In genomic region chr14:64601571-64601970, GRCh38 we compare ENCODE assay signal across 17 cellular contexts. TPM values are rescaled to one million over a fixed set of nuclear protein-coding genes. Genes with fewer than 3 reads are reported as not detected.
DNase-seq lines count a peak whose midpoint lies in the region; ATAC-seq and TF ChIP-seq lines count a peak whose summit lies in the region.
"Had no signal": no experiment of that assay in that cellular context is flagged by ENCODE, and none has a peak within 500 bp of the region (broad histone marks: within the 10 kb centered on the region; RNA-seq: fewer than 3 reads in every experiment).

No MANE protein-coding gene starts in this region.

- no peaks in the 10 kb centered on the region for H3K9me1 ChIP-seq in IMR-90 (ENCODE audit: insufficient read depth, low read length)

- H3K79me1 ChIP-seq in IMR-90 (ENCODE audit: low read depth in 1 of 2, low read length in 2 of 2), result no peaks in the 10 kb centered on the region

- TF ChIP-seq CTCF in AG04449 (IDR thresholded peaks at IDR 0.05; ENCODE audit: insufficient read depth, low read length, missing control alignments) (no peak), IMR-90 (conservative IDR thresholded peaks at IDR 0.05; ENCODE audit: low read depth, low read length) (no peak), coronary artery (IDR thresholded peaks at IDR 0.05) (no peak), psoas muscle (IDR thresholded peaks at IDR 0.05) (no peak), uterus (IDR thresholded peaks at IDR 0.05) (no peak)

- H2AK5ac ChIP-seq in IMR-90 (ENCODE audit: low read depth, low read length), result no peak overlapping the region

- H4K91ac ChIP-seq in IMR-90 (ENCODE audit: insufficient read depth, low read depth, low read length), result no peak overlapping the region

- CTCF ChIA-PET in AG04449 (lab: Yijun Ruan, JAX) (interaction anchor here (0.9 to 1.1 kb wide), 2 partner anchors 12 to 60 kb away, joined by 3 read pairs; no protein-coding TSS in a partner anchor), IMR-90 (lab: Yijun Ruan, JAX) (no interaction called here)

- H2BK120ac ChIP-seq in IMR-90 (ENCODE audit: low read depth, low read length), result no peak overlapping the region

- H3K4me3 ChIP-seq in AG04449 (ENCODE audit: low read depth, low read length) (peak overlapping the region; percentile 29), IMR-90 (ENCODE audit: insufficient read depth, low read depth, low read length) (no peak overlapping the region), coronary artery (peak overlapping the region; percentile 60), psoas muscle (peak overlapping the region; percentile 50), uterus (peak overlapping the region in 1 of 2 donors; percentile 16)
- H3K4me3 ChIP-seq: BLaER1, MG63 had no signal

- in situ Hi-C loops in IMR-90 (cut with MboI; ENCODE audit: low sequenced_read_pairs), result no loop called here

- no peak overlapping the region for H3K18ac ChIP-seq in IMR-90 (ENCODE audit: low read depth, low read length)

- H2BK15ac ChIP-seq in IMR-90 (ENCODE audit: low read depth, low read length), result no peak overlapping the region

- no peak overlapping the region for H3K27ac ChIP-seq in IMR-90 (ENCODE audit: insufficient read depth, low read length)
- no peak overlapping the region for H3K27ac ChIP-seq in coronary artery
- H3K27ac ChIP-seq in psoas muscle, result no peak overlapping the region
- no peak overlapping the region for H3K27ac ChIP-seq in uterus
- H3K27ac ChIP-seq: BLaER1, KMS-11 had no signal

- no peak overlapping the region for H2BK5ac ChIP-seq in IMR-90 (ENCODE audit: low read depth, low read length, poor library complexity, severe bottlenecking)

- H3K23ac ChIP-seq in IMR-90 (ENCODE audit: low read depth, low read length), result no peak overlapping the region

- no peaks in the 10 kb centered on the region for H4K20me1 ChIP-seq in IMR-90 (ENCODE audit: insufficient read depth, low read length)
- H4K20me1 ChIP-seq: BLaER1 had no signal

- dilution Hi-C loops in IMR-90 (cut with HindIII; ENCODE audit: low sequenced_read_pairs, unreplicated experiment), result no loop called here

- no peak for DNase-seq in AG04449 (ENCODE audit: low read depth, low spot score)
- no peak for DNase-seq in IMR-90
- no peak for DNase-seq in coronary artery (ENCODE audit: low spot score)
- no peak for DNase-seq in psoas muscle
- DNase-seq in germinal center (ENCODE audit: low spot score), result no peak
- DNase-seq in uterus, result no peak
- DNase-seq in NCI-H1694 (lab: John Stamatoyannopoulos, UW), result no peak
- DNase-seq: CD8-positive, alpha-beta memory T cell; DND-41; GF-D8; HFFc6; MG63; NCI-H1092 treated with DMSO at 0.1 percent for 48 hours; NCI-H187; NCI-H69 had no signal

- POLR2A ChIA-PET in AG04449 (lab: Yijun Ruan, JAX), result no interaction called here
- POLR2A ChIA-PET in IMR-90 (lab: Charles Lee; ENCODE audit: unreplicated experiment), result no interaction called here

- TF ChIP-seq POLR2A in IMR-90 (IDR thresholded peaks at IDR 0.05; ENCODE audit: low read depth, low read length), result no peak
- TF ChIP-seq POLR2A in uterus (IDR thresholded peaks at IDR 0.05), result no peak

- ATAC-seq in IMR-90 (ENCODE audit: low read depth), result no peak
- ATAC-seq in psoas muscle, result peak in 2 of 4 donors; percentile 33 to 35

- H3K4me1 ChIP-seq in IMR-90 (ENCODE audit: control insufficient read depth, insufficient read depth, low read length) (no peaks in the 10 kb centered on the region), psoas muscle (no peaks in the 10 kb centered on the region), uterus (no peaks in the 10 kb centered on the region)
- H3K4me1 ChIP-seq: BLaER1 had no signal

- no TSS peak for BruUV-seq in IMR-90 (replicated peaks; lab: Mats Ljungman, UMichigan)

- no peaks in the 10 kb centered on the region for H3K36me3 ChIP-seq in IMR-90 (ENCODE audit: control insufficient read depth, insufficient read depth, low read length)
- H3K36me3 ChIP-seq in psoas muscle (ENCODE audit: insufficient read depth in 1 of 2, low read depth in 1 of 2), result no peaks in the 10 kb centered on the region
- H3K36me3 ChIP-seq in uterus, result no peaks in the 10 kb centered on the region
- H3K36me3 ChIP-seq: BLaER1, MG63 had no signal

- peak overlapping the region; percentile 75 for H2AFZ ChIP-seq in IMR-90 (replicated peaks; ENCODE audit: low read length, poor library complexity)

- intact Hi-C loops in IMR-90 (cut with micrococcal nuclease), result no loop called here
- intact Hi-C loops in psoas muscle (cut with DNase I), result no loop called here
- intact Hi-C loops in uterus (cut with DNase I; ENCODE audit: low total_unique reads), result no loop called here

- no peak overlapping the region for H2AK9ac ChIP-seq in IMR-90 (replicated peaks; ENCODE audit: low read depth, low read length, poor library complexity)

- no CpG with 5 or more reads among the region's 38 CpGs for WGBS in IMR-90 (ENCODE audit: extremely low coverage in 2 of 2, insufficient read length in 1 of 2), 2 experiments
- WGBS in psoas muscle, 3 donors, result 30 to 46% (median 39%) methylated on average over 38 of the region's 38 CpGs

- no peak overlapping the region for H3K4me2 ChIP-seq in IMR-90 (ENCODE audit: low read depth, low read length)
- H3K4me2 ChIP-seq: BLaER1, KMS-11 had no signal

- H3K27me3 ChIP-seq in IMR-90 (ENCODE audit: control insufficient read depth, insufficient read depth, low read length), result no peaks in the 10 kb centered on the region
- H3K27me3 ChIP-seq in psoas muscle (ENCODE audit: insufficient read depth in 3 of 3, low read length in 2 of 3), result no peaks in the 10 kb centered on the region
- H3K27me3 ChIP-seq in uterus, result no peaks in the 10 kb centered on the region
- H3K27me3 ChIP-seq: BLaER1, MG63 had no signal

- H4K5ac ChIP-seq in IMR-90 (ENCODE audit: low read depth, low read length), result no peak overlapping the region

- no peak overlapping the region for H3K56ac ChIP-seq in IMR-90 (ENCODE audit: extremely low read depth, insufficient read depth, low read length)

- H3K4ac ChIP-seq in IMR-90 (ENCODE audit: low read depth, low read length), result no peak overlapping the region

- no peaks in the 10 kb centered on the region for H3K9me3 ChIP-seq in IMR-90 (ENCODE audit: control insufficient read depth, insufficient read depth, low read length)
- H3K9me3 ChIP-seq in psoas muscle, result no peaks in the 10 kb centered on the region
- no peaks in the 10 kb centered on the region for H3K9me3 ChIP-seq in uterus
- H3K9me3 ChIP-seq: MG63 had no signal

- no peak for TF ChIP-seq RAD21 in IMR-90 (IDR thresholded peaks at IDR 0.05; ENCODE audit: low read length)

- no peak overlapping the region for H3K9ac ChIP-seq in IMR-90 (ENCODE audit: low read depth, low read length)
- H3K9ac ChIP-seq: BLaER1, KMS-11 had no signal

- no peak overlapping the region for H2BK20ac ChIP-seq in IMR-90 (ENCODE audit: low read depth, low read length)

- H3K14ac ChIP-seq in IMR-90 (replicated peaks; ENCODE audit: low read depth, low read length), result no peak overlapping the region

- H4K8ac ChIP-seq in IMR-90 (ENCODE audit: low read depth in 2 of 2, low read length in 2 of 2), result no peak overlapping the region

TF ChIP-seq in IMR-90, 13 proteins besides CTCF, POLR2A, EP300 and RAD21:
- TF ChIP-seq RFX5 (IDR thresholded peaks at IDR 0.05; ENCODE audit: low read depth, low read length) (no peak), NFE2L2 (IDR thresholded peaks at IDR 0.05; ENCODE audit: low read depth, low read length) (no peak), MAFK (IDR thresholded peaks at IDR 0.05; ENCODE audit: low read depth, low read length) (no peak), BHLHE40 (IDR thresholded peaks at IDR 0.05; ENCODE audit: low read depth, low read length) (no peak), MAZ (IDR thresholded peaks at IDR 0.05; ENCODE audit: borderline replicate concordance, low read depth, low read length) (no peak), SMC3 (IDR thresholded peaks at IDR 0.05; ENCODE audit: low read depth, low read length) (no peak), ELK1 (IDR thresholded peaks at IDR 0.05; ENCODE audit: borderline replicate concordance, low read depth, low read length) (no peak), CEBPB (IDR thresholded peaks at IDR 0.05; ENCODE audit: low read depth, low read length) (no peak), CHD1 (IDR thresholded peaks at IDR 0.05; ENCODE audit: low read depth, low read length) (no peak), MXI1 (IDR thresholded peaks at IDR 0.05; ENCODE audit: borderline replicate concordance, low read depth, low read length) (no peak), RCOR1 (IDR thresholded peaks at IDR 0.05; ENCODE audit: insufficient replicate concordance, low read length) (no peak), FOS (IDR thresholded peaks at IDR 0.05; ENCODE audit: low read depth, low read length) (no peak)
- TF ChIP-seq, protein P1, sequence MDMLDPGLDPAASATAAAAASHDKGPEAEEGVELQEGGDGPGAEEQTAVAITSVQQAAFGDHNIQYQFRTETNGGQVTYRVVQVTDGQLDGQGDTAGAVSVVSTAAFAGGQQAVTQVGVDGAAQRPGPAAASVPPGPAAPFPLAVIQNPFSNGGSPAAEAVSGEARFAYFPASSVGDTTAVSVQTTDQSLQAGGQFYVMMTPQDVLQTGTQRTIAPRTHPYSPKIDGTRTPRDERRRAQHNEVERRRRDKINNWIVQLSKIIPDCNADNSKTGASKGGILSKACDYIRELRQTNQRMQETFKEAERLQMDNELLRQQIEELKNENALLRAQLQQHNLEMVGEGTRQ (IDR thresholded peaks at IDR 0.05; ENCODE audit: low read depth, low read length), result no peak

RNA-seq across cellular contexts. Expression of gene PPP1R36, which starts 51.8 kb away (rescaled TPM):
- total RNA-seq in IMR-90 (2012; rRNA removed), result 0.28 and 0.54 TPM in 2 replicates
- polyA plus RNA-seq in IMR-90 (2012; rRNA removed), result 0.15 and 0.19 TPM in 2 replicates
- polyA plus RNA-seq in IMR-90 (2012; cell fraction: cytosol; rRNA removed), result 0.08 TPM in 1 of 2 replicates, not detected in the other
- 0.65 TPM in 1 of 2 replicates, not detected in the other for polyA plus RNA-seq in IMR-90 (2012; cell fraction: nucleus; rRNA removed; ENCODE audit: low replicate concordance)
- under 1 TPM in 3 of 4 donors, not detected in 1; 0.30 to 0.71 (median 0.46) TPM for total RNA-seq in psoas muscle
- polyA plus RNA-seq in psoas muscle, result under 1 TPM in 2 of 3 donors, not detected in 1; 0.16 to 0.86 TPM
- total RNA-seq in uterus, result 1 to 10 TPM in 1 of 4 donors, under 1 TPM in 1, not detected in 2; 0.70 to 1.2 TPM
